In the genomic region with DNA sequence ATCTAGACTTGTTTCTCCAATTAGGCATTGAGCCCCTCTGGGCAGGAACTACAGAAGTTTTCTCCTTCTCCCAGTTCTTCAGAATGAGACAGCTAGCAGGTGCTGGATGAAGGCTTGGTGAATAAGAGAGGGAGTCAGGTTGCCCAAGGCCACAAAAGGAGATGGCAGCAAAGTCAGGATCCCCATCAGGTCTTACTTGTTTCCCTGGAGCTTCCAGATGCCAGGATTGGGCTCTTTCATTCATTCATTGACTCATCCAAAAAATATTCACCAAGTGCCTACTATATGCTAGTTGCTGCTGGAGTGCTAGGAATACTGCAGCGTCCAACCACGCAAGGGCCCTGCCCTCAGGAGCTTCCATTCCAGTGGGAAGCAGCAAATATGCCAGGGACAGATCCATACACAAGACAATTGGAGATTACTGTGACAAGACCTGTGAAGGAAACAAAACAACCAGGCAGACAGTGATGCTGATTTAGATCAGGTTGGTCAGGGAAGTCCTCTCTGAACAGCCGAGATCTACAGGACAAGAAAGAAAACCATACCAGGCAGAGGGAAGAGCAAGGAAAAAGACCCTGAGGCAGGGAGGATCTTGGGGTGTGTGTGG, we compare ENCODE assay signal across 2 cellular contexts.
TF ChIP-seq lines count a peak whose summit lies in the region.

No MANE protein-coding gene starts in this region.

TF ChIP-seq in IMR-90, 13 proteins besides CTCF, POLR2A, EP300 and RAD21:
- TF ChIP-seq BHLHE40 (IDR thresholded peaks at IDR 0.05; ENCODE audit: low read depth, low read length) = no peak
- TF ChIP-seq MAFK (IDR thresholded peaks at IDR 0.05; ENCODE audit: low read depth, low read length) = no peak
- TF ChIP-seq MXI1 (IDR thresholded peaks at IDR 0.05; ENCODE audit: borderline replicate concordance, low read depth, low read length) = no peak
- TF ChIP-seq MAZ (IDR thresholded peaks at IDR 0.05; ENCODE audit: borderline replicate concordance, low read depth, low read length) = no peak
- no peak for TF ChIP-seq ELK1 (IDR thresholded peaks at IDR 0.05; ENCODE audit: borderline replicate concordance, low read depth, low read length)
- TF ChIP-seq FOS (IDR thresholded peaks at IDR 0.05; ENCODE audit: low read depth, low read length) = no peak
- TF ChIP-seq CEBPB (IDR thresholded peaks at IDR 0.05; ENCODE audit: low read depth, low read length) = no peak
- TF ChIP-seq RCOR1 (IDR thresholded peaks at IDR 0.05; ENCODE audit: insufficient replicate concordance, low read length) = no peak
- no peak for TF ChIP-seq NFE2L2 (IDR thresholded peaks at IDR 0.05; ENCODE audit: low read depth, low read length)
- TF ChIP-seq RFX5 (IDR thresholded peaks at IDR 0.05; ENCODE audit: low read depth, low read length) = no peak
- TF ChIP-seq, protein P1, sequence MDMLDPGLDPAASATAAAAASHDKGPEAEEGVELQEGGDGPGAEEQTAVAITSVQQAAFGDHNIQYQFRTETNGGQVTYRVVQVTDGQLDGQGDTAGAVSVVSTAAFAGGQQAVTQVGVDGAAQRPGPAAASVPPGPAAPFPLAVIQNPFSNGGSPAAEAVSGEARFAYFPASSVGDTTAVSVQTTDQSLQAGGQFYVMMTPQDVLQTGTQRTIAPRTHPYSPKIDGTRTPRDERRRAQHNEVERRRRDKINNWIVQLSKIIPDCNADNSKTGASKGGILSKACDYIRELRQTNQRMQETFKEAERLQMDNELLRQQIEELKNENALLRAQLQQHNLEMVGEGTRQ (IDR thresholded peaks at IDR 0.05; ENCODE audit: low read depth, low read length) = no peak
- no peak for TF ChIP-seq CHD1 (IDR thresholded peaks at IDR 0.05; ENCODE audit: low read depth, low read length)
- no peak for TF ChIP-seq SMC3 (IDR thresholded peaks at IDR 0.05; ENCODE audit: low read depth, low read length)

TF ChIP-seq in H1, 55 proteins besides CTCF, POLR2A, EP300 and RAD21:
- no peak for TF ChIP-seq NANOG (IDR thresholded peaks at IDR 0.05; ENCODE audit: insufficient read depth, low read depth, low read length, poor library complexity, severe bottlenecking)
- no peak for TF ChIP-seq SP4 (IDR thresholded peaks at IDR 0.05; ENCODE audit: low read length)
- TF ChIP-seq BCL11A (IDR thresholded peaks at IDR 0.05; ENCODE audit: low read depth in 2 of 2, low read length in 2 of 2) = no peak
- no peak for TF ChIP-seq POLR2AphosphoS5 (IDR thresholded peaks at IDR 0.05; ENCODE audit: low read depth, low read length)
- no peak for TF ChIP-seq KDM4A (IDR thresholded peaks at IDR 0.05; ENCODE audit: low read depth, low read length, severe bottlenecking)
- no peak for TF ChIP-seq FOSL1 (IDR thresholded peaks at IDR 0.05; ENCODE audit: insufficient read depth, low read depth, low read length)
- no peak for TF ChIP-seq TBP (IDR thresholded peaks at IDR 0.05; ENCODE audit: low read depth, low read length)
- no peak for TF ChIP-seq RFX5 (IDR thresholded peaks at IDR 0.05; ENCODE audit: borderline replicate concordance, low read depth, low read length)
- TF ChIP-seq EZH2 (IDR thresholded peaks at IDR 0.05; ENCODE audit: low read depth, low read length, severe bottlenecking) = no peak
- TF ChIP-seq SP1 (IDR thresholded peaks at IDR 0.05; ENCODE audit: low read depth, low read length) = no peak
- no peak for TF ChIP-seq TEAD4 (IDR thresholded peaks at IDR 0.05; ENCODE audit: low read depth, low read length)
- TF ChIP-seq CBX5 (IDR thresholded peaks at IDR 0.05; ENCODE audit: low read depth, low read length) = no peak
- no peak for TF ChIP-seq NRF1 (IDR thresholded peaks at IDR 0.05; ENCODE audit: low read depth, low read length)
- TF ChIP-seq GABPA (IDR thresholded peaks at IDR 0.05; ENCODE audit: borderline replicate concordance, insufficient read depth, low read length) = no peak
- TF ChIP-seq, protein P2, sequence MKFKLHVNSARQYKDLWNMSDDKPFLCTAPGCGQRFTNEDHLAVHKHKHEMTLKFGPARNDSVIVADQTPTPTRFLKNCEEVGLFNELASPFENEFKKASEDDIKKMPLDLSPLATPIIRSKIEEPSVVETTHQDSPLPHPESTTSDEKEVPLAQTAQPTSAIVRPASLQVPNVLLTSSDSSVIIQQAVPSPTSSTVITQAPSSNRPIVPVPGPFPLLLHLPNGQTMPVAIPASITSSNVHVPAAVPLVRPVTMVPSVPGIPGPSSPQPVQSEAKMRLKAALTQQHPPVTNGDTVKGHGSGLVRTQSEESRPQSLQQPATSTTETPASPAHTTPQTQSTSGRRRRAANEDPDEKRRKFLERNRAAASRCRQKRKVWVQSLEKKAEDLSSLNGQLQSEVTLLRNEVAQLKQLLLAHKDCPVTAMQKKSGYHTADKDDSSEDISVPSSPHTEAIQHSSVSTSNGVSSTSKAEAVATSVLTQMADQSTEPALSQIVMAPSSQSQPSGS (IDR thresholded peaks at IDR 0.05; ENCODE audit: low read length) = no peak
- TF ChIP-seq YY1 (IDR thresholded peaks at IDR 0.05; ENCODE audit: low read depth, low read length) = no peak
